1 cellular context compared by ENCODE assay signal in genomic region chr15:85730001-85730820, GRCh38.
TF ChIP-seq lines count a peak whose summit lies in the region.

No MANE protein-coding gene starts in this region.

TF ChIP-seq in HepG2, 621 proteins besides CTCF, POLR2A, EP300 and RAD21 (continued from another document):
- TF ChIP-seq, protein P1, sequence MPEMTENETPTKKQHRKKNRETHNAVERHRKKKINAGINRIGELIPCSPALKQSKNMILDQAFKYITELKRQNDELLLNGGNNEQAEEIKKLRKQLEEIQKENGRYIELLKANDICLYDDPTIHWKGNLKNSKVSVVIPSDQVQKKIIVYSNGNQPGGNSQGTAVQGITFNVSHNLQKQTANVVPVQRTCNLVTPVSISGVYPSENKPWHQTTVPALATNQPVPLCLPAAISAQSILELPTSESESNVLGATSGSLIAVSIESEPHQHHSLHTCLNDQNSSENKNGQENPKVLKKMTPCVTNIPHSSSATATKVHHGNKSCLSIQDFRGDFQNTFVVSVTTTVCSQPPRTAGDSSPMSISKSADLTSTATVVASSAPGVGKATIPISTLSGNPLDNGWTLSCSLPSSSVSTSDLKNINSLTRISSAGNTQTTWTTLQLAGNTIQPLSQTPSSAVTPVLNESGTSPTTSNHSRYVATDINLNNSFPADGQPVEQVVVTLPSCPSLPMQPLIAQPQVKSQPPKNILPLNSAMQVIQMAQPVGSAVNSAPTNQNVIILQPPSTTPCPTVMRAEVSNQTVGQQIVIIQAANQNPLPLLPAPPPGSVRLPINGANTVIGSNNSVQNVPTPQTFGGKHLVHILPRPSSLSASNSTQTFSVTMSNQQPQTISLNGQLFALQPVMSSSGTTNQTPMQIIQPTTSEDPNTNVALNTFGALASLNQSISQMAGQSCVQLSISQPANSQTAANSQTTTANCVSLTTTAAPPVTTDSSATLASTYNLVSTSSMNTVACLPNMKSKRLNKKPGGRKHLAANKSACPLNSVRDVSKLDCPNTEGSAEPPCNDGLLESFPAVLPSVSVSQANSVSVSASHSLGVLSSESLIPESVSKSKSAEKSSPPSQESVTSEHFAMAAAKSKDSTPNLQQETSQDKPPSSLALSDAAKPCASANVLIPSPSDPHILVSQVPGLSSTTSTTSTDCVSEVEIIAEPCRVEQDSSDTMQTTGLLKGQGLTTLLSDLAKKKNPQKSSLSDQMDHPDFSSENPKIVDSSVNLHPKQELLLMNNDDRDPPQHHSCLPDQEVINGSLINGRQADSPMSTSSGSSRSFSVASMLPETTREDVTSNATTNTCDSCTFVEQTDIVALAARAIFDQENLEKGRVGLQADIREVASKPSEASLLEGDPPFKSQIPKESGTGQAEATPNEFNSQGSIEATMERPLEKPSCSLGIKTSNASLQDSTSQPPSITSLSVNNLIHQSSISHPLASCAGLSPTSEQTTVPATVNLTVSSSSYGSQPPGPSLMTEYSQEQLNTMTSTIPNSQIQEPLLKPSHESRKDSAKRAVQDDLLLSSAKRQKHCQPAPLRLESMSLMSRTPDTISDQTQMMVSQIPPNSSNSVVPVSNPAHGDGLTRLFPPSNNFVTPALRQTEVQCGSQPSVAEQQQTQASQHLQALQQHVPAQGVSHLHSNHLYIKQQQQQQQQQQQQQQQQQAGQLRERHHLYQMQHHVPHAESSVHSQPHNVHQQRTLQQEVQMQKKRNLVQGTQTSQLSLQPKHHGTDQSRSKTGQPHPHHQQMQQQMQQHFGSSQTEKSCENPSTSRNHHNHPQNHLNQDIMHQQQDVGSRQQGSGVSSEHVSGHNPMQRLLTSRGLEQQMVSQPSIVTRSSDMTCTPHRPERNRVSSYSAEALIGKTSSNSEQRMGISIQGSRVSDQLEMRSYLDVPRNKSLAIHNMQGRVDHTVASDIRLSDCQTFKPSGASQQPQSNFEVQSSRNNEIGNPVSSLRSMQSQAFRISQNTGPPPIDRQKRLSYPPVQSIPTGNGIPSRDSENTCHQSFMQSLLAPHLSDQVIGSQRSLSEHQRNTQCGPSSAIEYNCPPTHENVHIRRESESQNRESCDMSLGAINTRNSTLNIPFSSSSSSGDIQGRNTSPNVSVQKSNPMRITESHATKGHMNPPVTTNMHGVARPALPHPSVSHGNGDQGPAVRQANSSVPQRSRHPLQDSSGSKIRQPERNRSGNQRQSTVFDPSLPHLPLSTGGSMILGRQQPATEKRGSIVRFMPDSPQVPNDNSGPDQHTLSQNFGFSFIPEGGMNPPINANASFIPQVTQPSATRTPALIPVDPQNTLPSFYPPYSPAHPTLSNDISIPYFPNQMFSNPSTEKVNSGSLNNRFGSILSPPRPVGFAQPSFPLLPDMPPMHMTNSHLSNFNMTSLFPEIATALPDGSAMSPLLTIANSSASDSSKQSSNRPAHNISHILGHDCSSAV (CRISPR knock-in tag; IDR thresholded peaks at IDR 0.05; ENCODE audit: borderline replicate concordance) = no peak
- TF ChIP-seq ZNF317 (CRISPR knock-in tag; IDR thresholded peaks at IDR 0.05) = no peak
